6 cellular contexts compared by ENCODE assay signal in the genomic region with DNA sequence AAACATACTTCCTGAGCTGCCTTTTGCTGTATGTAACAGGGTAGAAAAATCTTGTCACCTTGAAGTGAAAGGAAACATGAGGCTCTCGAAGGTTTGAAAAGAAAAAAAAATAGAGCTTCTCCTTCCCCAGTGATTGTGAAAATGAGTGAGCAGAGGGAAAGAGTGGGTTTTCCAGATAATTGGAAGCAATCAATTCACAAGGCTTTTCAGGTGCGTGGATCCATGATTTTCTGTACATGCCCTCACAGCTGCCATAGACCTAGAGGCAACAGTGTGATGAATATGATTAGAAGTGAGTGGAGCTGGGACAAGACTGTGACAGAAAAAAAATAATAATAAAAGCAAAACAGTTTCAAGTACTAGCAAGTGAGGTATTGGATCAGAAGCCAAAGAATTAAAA.
"Had no signal": no experiment of that assay in that cellular context is flagged by ENCODE, and none has a peak within 500 bp of the region (broad histone marks: within the 10 kb centered on the region; RNA-seq: fewer than 3 reads in every experiment).

No MANE protein-coding gene starts in this region.

- H3K27ac Mint-ChIP-seq: H9 had no signal

- DNase-seq: GM23248, H9, HCEC 1CT, IMR-90, KG1 had no signal

- H3K9me3 Mint-ChIP-seq: H9 had no signal

- H3K27ac ChIP-seq: GM23248 had no signal

- ATAC-seq: K562 had no signal

- H3K4me1 Mint-ChIP-seq: H9 had no signal

- H2AFZ ChIP-seq: GM23248 had no signal

- H3K4me3 ChIP-seq: GM23248, K562 had no signal

- H3K4me3 Mint-ChIP-seq: H9 had no signal

- H3K9ac ChIP-seq: GM23248 had no signal
